Comparison of ENCODE assay signal across 8 cellular contexts in the genomic region with DNA sequence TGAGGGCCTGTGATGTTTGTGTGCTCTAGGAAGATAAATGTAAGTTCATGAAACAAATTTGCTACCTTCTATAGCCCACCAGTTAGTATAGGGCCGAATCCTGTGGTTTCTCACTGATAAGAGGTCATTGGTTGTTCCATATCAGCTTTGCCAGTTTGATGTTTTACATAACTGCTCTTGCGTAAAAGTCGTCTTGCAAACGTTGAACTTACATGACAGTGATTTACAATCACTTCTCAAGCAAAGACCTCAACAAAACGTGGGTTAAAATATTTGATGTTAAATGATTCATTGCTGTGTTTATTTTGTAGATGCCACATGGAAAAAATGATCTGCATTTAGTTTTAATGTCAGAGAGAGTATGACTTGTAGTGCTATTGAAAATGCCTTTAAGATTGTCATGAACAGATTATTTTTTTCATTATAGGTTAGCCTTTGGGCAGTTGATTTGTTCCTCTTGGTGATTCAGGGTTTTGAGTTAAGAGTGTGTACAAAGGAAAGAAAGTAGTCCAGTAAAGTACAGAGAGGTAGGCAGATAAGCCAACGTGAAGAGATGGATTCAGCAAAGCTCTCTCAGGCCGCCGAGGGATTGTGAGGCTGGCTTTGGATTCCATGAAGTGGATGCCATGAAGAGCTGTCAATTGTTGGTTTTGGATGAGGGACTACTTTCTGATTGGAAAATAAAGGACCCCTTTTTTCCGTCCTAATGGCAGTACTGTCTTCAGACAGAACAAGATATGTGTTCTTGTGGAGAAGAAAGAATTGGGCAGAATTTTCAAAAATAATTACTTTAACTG. TPM values are rescaled to one million over a fixed set of nuclear protein-coding genes. Genes with fewer than 3 reads are reported as not detected.
DNase-seq lines count a peak whose midpoint lies in the region; ATAC-seq lines count a peak whose summit lies in the region.

No MANE protein-coding gene starts in this region.

- POLR2A ChIA-PET in activated CD8-positive, alpha-beta T cell treated with anti-CD3 and anti-CD28 coated beads, Interleukin-2, amount 10 ng/mL, durations not matched to agents 7 days and 5 days (lab: Charles Lee): interaction anchor here (1.1 to 1.3 kb wide), 3 partner anchors 9 to 30 kb away, joined by 3 to 7 read pairs (median 4); no protein-coding TSS in a partner anchor

- H3K4me3 Mint-ChIP-seq in activated naive CD4-positive, alpha-beta T cell treated with anti-CD3 and anti-CD28 coated beads for 36 hours: peak overlapping the region; percentile 99
- H3K4me3 Mint-ChIP-seq in activated CD8-positive, alpha-beta T cell treated with anti-CD3 and anti-CD28 coated beads, Interleukin-2, amount 10 ng/mL, durations not matched to agents 7 days and 5 days: peak overlapping the region; percentile 87

- CTCF ChIA-PET in activated naive CD4-positive, alpha-beta T cell treated with anti-CD3 and anti-CD28 coated beads for 36 hours (lab: Charles Lee): interaction anchor here (0.9 kb wide), 2 partner anchors 16 to 41 kb away, joined by 3 read pairs; no protein-coding TSS in a partner anchor
- CTCF ChIA-PET in activated CD8-positive, alpha-beta T cell treated with anti-CD3 and anti-CD28 coated beads, Interleukin-2, amount 10 ng/mL, durations not matched to agents 7 days and 5 days (lab: Charles Lee): interaction anchor here (0.7 to 1.2 kb wide), 4 partner anchors 9 to 43 kb away, joined by 3 read pairs; a partner anchor contains a TSS

- H3K9me3 Mint-ChIP-seq in activated naive CD4-positive, alpha-beta T cell treated with anti-CD3 and anti-CD28 coated beads for 36 hours: no peaks in the 10 kb centered on the region
- no peaks in the 10 kb centered on the region for H3K9me3 Mint-ChIP-seq in activated CD8-positive, alpha-beta T cell treated with anti-CD3 and anti-CD28 coated beads, Interleukin-2, amount 10 ng/mL, durations not matched to agents 7 days and 5 days (ENCODE audit: insufficient read depth)

- H3K36me3 ChIP-seq in iPS-20b (ENCODE audit: insufficient read depth, low read depth, low read length) (peaks cover 74% of the 10 kb centered on the region), stomach smooth muscle (ENCODE audit: control insufficient read depth in 2 of 2, insufficient read depth in 2 of 2, low read length in 2 of 2) (peaks cover 11 to 21% of the 10 kb centered on the region in 2 donors)

- intact Hi-C loops in activated naive CD4-positive, alpha-beta T cell treated with anti-CD3 and anti-CD28 coated beads for 36 hours (cut with micrococcal nuclease): no loop called here

- H3K27ac ChIP-seq in iPS-20b (ENCODE audit: low read length) (no peak overlapping the region), stomach smooth muscle (ENCODE audit: low read length) (no peak overlapping the region)

- ATAC-seq in activated CD8-positive, alpha-beta T cell treated with anti-CD3 and anti-CD28 coated beads, Interleukin-2, amount 10 ng/mL, durations not matched to agents 7 days and 5 days: no peak
- ATAC-seq in GM21390 (IDR thresholded peaks at IDR 0.05; ENCODE audit: unreplicated experiment): no peak

- peaks cover 64% of the 10 kb centered on the region for H3K4me1 Mint-ChIP-seq in activated naive CD4-positive, alpha-beta T cell treated with anti-CD3 and anti-CD28 coated beads for 36 hours (ENCODE audit: low read depth)
- H3K4me1 Mint-ChIP-seq in activated CD8-positive, alpha-beta T cell treated with anti-CD3 and anti-CD28 coated beads, Interleukin-2, amount 10 ng/mL, durations not matched to agents 7 days and 5 days (ENCODE audit: low read depth): peaks cover 69% of the 10 kb centered on the region

- peak overlapping the region; percentile 98 for H3K4me3 ChIP-seq in iPS-20b (ENCODE audit: low read length)
- H3K4me3 ChIP-seq in stomach smooth muscle (ENCODE audit: low read length in 2 of 2): peak overlapping the region; percentile 77 to 96

- no peaks in the 10 kb centered on the region for H3K27me3 Mint-ChIP-seq in activated naive CD4-positive, alpha-beta T cell treated with anti-CD3 and anti-CD28 coated beads for 36 hours (ENCODE audit: low read depth)
- no peaks in the 10 kb centered on the region for H3K27me3 Mint-ChIP-seq in activated CD8-positive, alpha-beta T cell treated with anti-CD3 and anti-CD28 coated beads, Interleukin-2, amount 10 ng/mL, durations not matched to agents 7 days and 5 days (ENCODE audit: low read depth)

- H3K4me1 ChIP-seq in iPS-20b (ENCODE audit: insufficient read depth, low read length) (peaks cover 36% of the 10 kb centered on the region), stomach smooth muscle (ENCODE audit: control insufficient read depth, insufficient read depth, low read length) (peaks cover 34% of the 10 kb centered on the region)

- H3K9me3 ChIP-seq in iPS-20b (ENCODE audit: insufficient read depth, low read depth, low read length) (no peaks in the 10 kb centered on the region), stomach smooth muscle (ENCODE audit: control insufficient read depth in 2 of 2, low read length in 2 of 2) (no peaks in the 10 kb centered on the region)

- H3K27ac Mint-ChIP-seq in activated naive CD4-positive, alpha-beta T cell treated with anti-CD3 and anti-CD28 coated beads for 36 hours: peak overlapping the region; percentile 80
- H3K27ac Mint-ChIP-seq in activated CD8-positive, alpha-beta T cell treated with anti-CD3 and anti-CD28 coated beads, Interleukin-2, amount 10 ng/mL, durations not matched to agents 7 days and 5 days: peak overlapping the region; percentile 39

- DNase-seq in activated naive CD4-positive, alpha-beta T cell treated with anti-CD3 and anti-CD28 coated beads for 36 hours: no peak
- DNase-seq in activated naive CD4-positive, alpha-beta T cell treated with anti-CD3 and anti-CD28 coated beads, Interleukin-2, amount 50 U/mL, for 16 hours: no peak
- no peak for DNase-seq in activated CD8-positive, alpha-beta T cell treated with anti-CD3 and anti-CD28 coated beads, Interleukin-2, amount 10 ng/mL, durations not matched to agents 7 days and 5 days
- no peak for DNase-seq in germinal center (ENCODE audit: low spot score)
- DNase-seq in activated CD4-positive, alpha-beta T cell treated with anti-CD3 and anti-CD28 coated beads, Interleukin-2, amount 50 U/mL, for 48 hours: no peak

- H3K27me3 ChIP-seq in iPS-20b (ENCODE audit: insufficient read depth, low read length) (no peaks in the 10 kb centered on the region), stomach smooth muscle (ENCODE audit: control insufficient read depth in 1 of 2, insufficient read depth in 2 of 2, low read length in 2 of 2) (no peaks in the 10 kb centered on the region)

- H3K36me3 Mint-ChIP-seq in activated naive CD4-positive, alpha-beta T cell treated with anti-CD3 and anti-CD28 coated beads for 36 hours (ENCODE audit: low read depth): peaks cover 73% of the 10 kb centered on the region
- peaks cover 82% of the 10 kb centered on the region for H3K36me3 Mint-ChIP-seq in activated CD8-positive, alpha-beta T cell treated with anti-CD3 and anti-CD28 coated beads, Interleukin-2, amount 10 ng/mL, durations not matched to agents 7 days and 5 days (ENCODE audit: low read depth)

- H3K9ac ChIP-seq in iPS-20b (ENCODE audit: low read depth, low read length) (peak overlapping the region; percentile 100; the same call in 1 of the 2 replicates), stomach smooth muscle (ENCODE audit: low read length in 2 of 2) (peak overlapping the region in 1 of 2 donors; percentile 3)

RNA-seq across cellular contexts. Expression of a gene that starts 2.6 kb away (rescaled TPM):
- total RNA-seq in activated naive CD4-positive, alpha-beta T cell treated with anti-CD3 and anti-CD28 coated beads for 36 hours: 100 to 1,000 TPM; 274 to 303 TPM
- 100 to 1,000 TPM; 323 to 326 TPM for total RNA-seq in activated CD8-positive, alpha-beta T cell treated with anti-CD3 and anti-CD28 coated beads, Interleukin-2, amount 10 ng/mL, durations not matched to agents 7 days and 5 days

RNA-seq across cellular contexts. Expression of a gene that starts 2.9 kb away (rescaled TPM):
- total RNA-seq in activated naive CD4-positive, alpha-beta T cell treated with anti-CD3 and anti-CD28 coated beads for 36 hours: 10 to 100 TPM; 17.6 to 20.5 TPM
- total RNA-seq in activated CD8-positive, alpha-beta T cell treated with anti-CD3 and anti-CD28 coated beads, Interleukin-2, amount 10 ng/mL, durations not matched to agents 7 days and 5 days: 10 to 100 TPM; 30.0 to 34.7 TPM

RNA-seq across cellular contexts. Expression of a gene that starts 35.8 kb away (rescaled TPM):
- total RNA-seq in activated naive CD4-positive, alpha-beta T cell treated with anti-CD3 and anti-CD28 coated beads for 36 hours: under 1 TPM; 0.12 to 0.26 TPM
- 10 to 100 TPM; 10.9 to 11.4 TPM for total RNA-seq in activated CD8-positive, alpha-beta T cell treated with anti-CD3 and anti-CD28 coated beads, Interleukin-2, amount 10 ng/mL, durations not matched to agents 7 days and 5 days

RNA-seq across cellular contexts. Expression of a gene that starts 44.8 kb away (rescaled TPM):
- total RNA-seq in activated naive CD4-positive, alpha-beta T cell treated with anti-CD3 and anti-CD28 coated beads for 36 hours: not detected
- total RNA-seq in activated CD8-positive, alpha-beta T cell treated with anti-CD3 and anti-CD28 coated beads, Interleukin-2, amount 10 ng/mL, durations not matched to agents 7 days and 5 days: 1 to 10 TPM; 1.4 to 1.6 TPM

Comparison
In these comparisons a context has a peak if more than half of its experiments do, and no peak if none do; other contexts are left out.
1. RNA of a gene that starts 35.8 kb away (total RNA-seq): 10.9 to 11.4 TPM in activated CD8-positive, alpha-beta T cell treated with anti-CD3 and anti-CD28 coated beads, Interleukin-2, amount 10 ng/mL, durations not matched to agents 7 days and 5 days; 0.12 to 0.26 TPM in activated naive CD4-positive, alpha-beta T cell treated with anti-CD3 and anti-CD28 coated beads for 36 hours; every median in the first group is over 4 times any median in the second.